ENCODE assay signal across 20 cellular contexts in the genomic region with DNA sequence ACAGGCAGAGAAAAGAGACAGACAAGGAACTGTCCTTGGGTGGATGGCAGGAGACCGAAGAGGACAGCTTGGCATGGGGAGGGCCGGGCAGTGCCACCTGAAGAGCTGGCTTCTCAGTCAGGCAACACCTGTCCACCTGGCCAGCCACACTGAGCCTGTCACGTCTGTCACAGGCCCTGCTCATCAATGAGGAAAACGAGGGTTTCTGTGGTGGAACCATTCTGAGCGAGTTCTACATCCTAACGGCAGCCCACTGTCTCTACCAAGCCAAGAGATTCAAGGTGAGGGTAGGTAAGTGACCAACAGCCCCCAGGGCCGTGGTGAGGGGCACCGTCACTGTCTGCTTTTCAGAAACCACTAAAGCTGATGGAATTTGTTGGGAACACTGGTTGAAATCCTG. TPM values are rescaled to one million over a fixed set of nuclear protein-coding genes. Genes with fewer than 3 reads are reported as not detected.
"Had no signal": no experiment of that assay in that cellular context is flagged by ENCODE, and none has a peak within 500 bp of the region (broad histone marks: within the 10 kb centered on the region; RNA-seq: fewer than 3 reads in every experiment).

No MANE protein-coding gene starts in this region.

- H3K27ac ChIP-seq: breast epithelium, epithelial cell of prostate, hepatocyte had no signal

- DNase-seq: activated CD4-positive, alpha-beta T cell treated with anti-CD3 and anti-CD28 coated beads, Interleukin-2, amount 10 ng/mL, durations not matched to agents 7 days and 5 days; activated gamma-delta T cell; activated T-cell treated with anti-CD3 and anti-CD28 coated beads, Interleukin-2, amount 50 U/mL, for 1 hour; foreskin fibroblast; occipital lobe; retina; stimulated activated CD4-positive, alpha-beta T cell treated with anti-CD3 and anti-CD28 coated beads, Interleukin-12 subunit alpha, Interleukin-12 subunit beta, amount 100 ng/mL, for 4 hours; stimulated activated CD4-positive, alpha-beta T cell treated with anti-CD3 and anti-CD28 coated beads, Interleukin-1b, Interleukin-23, amount 100 ng/mL, for 48 hours; stimulated activated CD8-positive, alpha-beta memory T cell treated with anti-CD3 and anti-CD28 coated beads, Interleukin-4, amount 100 ng/mL, for 48 hours; stimulated activated naive CD4-positive, alpha-beta T cell had no signal

- ATAC-seq: activated CD4-positive, CD25-positive, alpha-beta regulatory T cell treated with anti-CD3 and anti-CD28 coated beads, Interleukin-2, amount 50 U/mL, for 24 hours had no signal

- H3K4me2 ChIP-seq: hepatocyte had no signal

- H3K9me3 ChIP-seq: breast epithelium had no signal

- H3K79me2 ChIP-seq: hepatocyte had no signal

- H2AFZ ChIP-seq: hepatocyte had no signal

- H3K36me3 ChIP-seq: breast epithelium had no signal

- H3K27me3 ChIP-seq: breast epithelium, hepatocyte had no signal

- H3K4me1 ChIP-seq: breast epithelium had no signal

- H3K4me3 ChIP-seq: breast epithelium, hepatocyte had no signal

RNA-seq across cellular contexts. Expression of a gene that starts 11.2 kb away (rescaled TPM):
- total RNA-seq: astrocyte; breast epithelium; dermis microvascular lymphatic vessel endothelial cell; glomerular endothelial cell; occipital lobe; T-helper 1 cell treated with Interleukin-12 subunit alpha and Interleukin-12 subunit beta and Interleukin-4 antibody, amounts not matched to agents 30 ng/mL and 1 ng/mL, for 36 hours; ureter had no signal

RNA-seq across cellular contexts. Expression of a gene that starts 24.6 kb away (rescaled TPM):
- total RNA-seq: activated CD4-positive, alpha-beta T cell treated with anti-CD3 and anti-CD28 coated beads, Interleukin-2, amount 10 ng/mL, durations not matched to agents 7 days and 5 days; dermis microvascular lymphatic vessel endothelial cell; glomerular endothelial cell; T-helper 1 cell treated with Interleukin-12 subunit alpha and Interleukin-12 subunit beta and Interleukin-4 antibody, amounts not matched to agents 30 ng/mL and 1 ng/mL, for 36 hours had no signal

RNA-seq across cellular contexts. Expression of a gene that starts 41.6 kb away (rescaled TPM):
- total RNA-seq: activated CD4-positive, alpha-beta T cell treated with anti-CD3 and anti-CD28 coated beads, Interleukin-2, amount 10 ng/mL, durations not matched to agents 7 days and 5 days; astrocyte; dermis microvascular lymphatic vessel endothelial cell; glomerular endothelial cell; lung microvascular endothelial cell; T-helper 1 cell treated with Interleukin-12 subunit alpha and Interleukin-12 subunit beta and Interleukin-4 antibody, amounts not matched to agents 30 ng/mL and 1 ng/mL, for 36 hours; ureter had no signal
